16 cellular contexts compared by ENCODE assay signal in genomic region chr10:118332948-118333710, GRCh38. TPM values are rescaled to one million over a fixed set of nuclear protein-coding genes. Genes with fewer than 3 reads are reported as not detected.
DNase-seq lines count a peak whose midpoint lies in the region; ATAC-seq and TF ChIP-seq lines count a peak whose summit lies in the region.
"Had no signal": no experiment of that assay in that cellular context is flagged by ENCODE, and none has a peak within 500 bp of the region (broad histone marks: within the 10 kb centered on the region; RNA-seq: fewer than 3 reads in every experiment).

No MANE protein-coding gene starts in this region.

- H3K9ac ChIP-seq in PC-3 (ENCODE audit: low read length) (no peak overlapping the region), colonic mucosa (ENCODE audit: low read depth in 2 of 2, low read length in 2 of 2) (no peak overlapping the region)

- POLR2A ChIA-PET in PC-3 (lab: Charles Lee; ENCODE audit: unreplicated experiment) = no interaction called here

- no peaks in the 10 kb centered on the region for H3K4me1 Mint-ChIP-seq in Calu3 (ENCODE audit: low read depth, unreplicated experiment)

- H3K36me3 Mint-ChIP-seq in Calu3 (ENCODE audit: insufficient read depth, unreplicated experiment) = peaks cover 5% of the 10 kb centered on the region

- H3K36me3 ChIP-seq in PC-3 (ENCODE audit: low read depth, low read length) (peaks cover 37% of the 10 kb centered on the region), colonic mucosa (peaks cover 4% of the 10 kb centered on the region)

- no peaks in the 10 kb centered on the region for H3F3A ChIP-seq in PC-3 (ENCODE audit: low read length, unreplicated experiment)

- H4K20me1 ChIP-seq in PC-3 (ENCODE audit: low read length) = no peaks in the 10 kb centered on the region

- H3K27me3 ChIP-seq in PC-3 (ENCODE audit: low read length) = no peaks in the 10 kb centered on the region
- H3K27me3 ChIP-seq in colonic mucosa = no peaks in the 10 kb centered on the region
- H3K27me3 ChIP-seq: foreskin keratinocyte had no signal

- no peaks in the 10 kb centered on the region for H3K9me3 ChIP-seq in PC-3 (ENCODE audit: low read length)
- H3K9me3 ChIP-seq in colonic mucosa = no peaks in the 10 kb centered on the region

- no peak overlapping the region for H3K4me2 ChIP-seq in PC-3 (ENCODE audit: low read length)

- no peak overlapping the region for H3K27ac ChIP-seq in PC-3 (ENCODE audit: low read length)
- no peak overlapping the region for H3K27ac ChIP-seq in colonic mucosa
- H3K27ac ChIP-seq: C4-2B, foreskin keratinocyte had no signal

- H3K4me3 Mint-ChIP-seq in Calu3 (ENCODE audit: low read depth, unreplicated experiment) = no peak overlapping the region
- H3K4me3 Mint-ChIP-seq: stimulated activated memory B cell treated with anti-CD40 and anti-IgM and Interleukin-4, amounts not matched to agents 10 μg/mL and 1 μg/mL and 100 μg/mL, for 72 hours; T-helper 17 cell had no signal

- BruUV-seq in Calu3 (replicated peaks; lab: Mats Ljungman, UMichigan) (no TSS peak), PC-3 (replicated peaks; lab: Mats Ljungman, UMichigan) (no TSS peak)

- no peaks in the 10 kb centered on the region for H3K9me2 ChIP-seq in PC-3 (replicated peaks; ENCODE audit: low read length)

- H3K9me3 Mint-ChIP-seq in Calu3 (ENCODE audit: low read depth, unreplicated experiment) = no peaks in the 10 kb centered on the region
- H3K9me3 Mint-ChIP-seq: stimulated activated memory B cell treated with anti-CD40 and anti-IgM and Interleukin-4, amounts not matched to agents 10 μg/mL and 1 μg/mL and 100 μg/mL, for 72 hours had no signal

- CTCF ChIA-PET in Calu3 (lab: Charles Lee) = no interaction called here
- CTCF ChIA-PET in PC-3 (lab: Charles Lee) = no interaction called here

- H2AFZ ChIP-seq in PC-3 (ENCODE audit: low read length) = no peak overlapping the region

- DNase-seq in Calu3 = peak; percentile 18
- DNase-seq in LNCaP clone FGC (ENCODE audit: low read depth) = peak; percentile 67
- DNase-seq in PC-3 = peak; percentile 18
- peak; percentile 8 for DNase-seq in kidney glomerular epithelial cell (lab: John Stamatoyannopoulos, UW)
- DNase-seq in activated CD4-positive, CD25-positive, alpha-beta regulatory T cell (lab: John Stamatoyannopoulos, UW) = no peak
- DNase-seq in NCI-H187 treated with DMSO at 0.1 percent for 48 hours (lab: John Stamatoyannopoulos, UW) = no peak
- no peak for DNase-seq in LoVo (ENCODE audit: low spot score)
- no peak for DNase-seq in colonic mucosa
- DNase-seq: activated CD4-positive, alpha-beta T cell treated with anti-CD3 and anti-CD28 coated beads, Interleukin-2, amount 50 U/mL, for 48 hours; H7; KBM-7; left colon; T-helper 17 cell had no signal

- 0 out of 2 replicates have a peak, but pooled peaks cover 7% of the 10 kb centered on the region for H3K79me2 ChIP-seq in PC-3 (ENCODE audit: low read length)

- no peak overlapping the region for H3K27ac Mint-ChIP-seq in Calu3 (ENCODE audit: unreplicated experiment)
- H3K27ac Mint-ChIP-seq: stimulated activated memory B cell treated with anti-CD40 and anti-IgM and Interleukin-4, amounts not matched to agents 10 μg/mL and 1 μg/mL and 100 μg/mL, for 72 hours; T-helper 17 cell had no signal

- intact Hi-C loops in Calu3 (cut with micrococcal nuclease; ENCODE audit: unreplicated experiment) (no loop called here), PC-3 (cut with micrococcal nuclease) (no loop called here), colonic mucosa (cut with DNase I) (no loop called here)

- H3K4me3 ChIP-seq in LNCaP clone FGC (ENCODE audit: low read depth, low read length) (no peak overlapping the region), PC-3 (ENCODE audit: low read length) (no peak overlapping the region), colonic mucosa (no peak overlapping the region)

- no peaks in the 10 kb centered on the region for H3K27me3 Mint-ChIP-seq in Calu3 (ENCODE audit: unreplicated experiment)
- H3K27me3 Mint-ChIP-seq: stimulated activated memory B cell treated with anti-CD40 and anti-IgM and Interleukin-4, amounts not matched to agents 10 μg/mL and 1 μg/mL and 100 μg/mL, for 72 hours; T-helper 17 cell had no signal

- no peak for TF ChIP-seq CTCF in Calu3 (IDR thresholded peaks at IDR 0.05; ENCODE audit: unreplicated experiment)
- TF ChIP-seq CTCF in LNCaP clone FGC (IDR thresholded peaks at IDR 0.05; ENCODE audit: control insufficient read depth, extremely low read depth, insufficient read depth) = no peak
- no peak for TF ChIP-seq CTCF in PC-3 (conservative IDR thresholded peaks at IDR 0.05; ENCODE audit: low read depth, low read length)
- TF ChIP-seq CTCF in colonic mucosa (IDR thresholded peaks at IDR 0.05) = no peak

- no peak for ATAC-seq in PC-3
- ATAC-seq: stimulated activated memory B cell treated with anti-CD40 and anti-IgM and Interleukin-4, amounts not matched to agents 10 μg/mL and 1 μg/mL and 100 μg/mL, for 72 hours had no signal

- no peaks in the 10 kb centered on the region for H3K4me1 ChIP-seq in PC-3 (ENCODE audit: insufficient read depth, low read length)
- no peaks in the 10 kb centered on the region for H3K4me1 ChIP-seq in colonic mucosa

RNA-seq across cellular contexts. Expression of gene FAM204A, which starts 9.0 kb away (rescaled TPM):
- 34.0 and 40.6 TPM in 2 replicates for total RNA-seq in Calu3 (2022)
- total RNA-seq in PC-3 (2014; rRNA removed) = 27.3 and 34.2 TPM in 2 replicates
- 10 to 100 TPM; 40.1 to 53.4 TPM for total RNA-seq in colonic mucosa

Comparison
In these comparisons a context has a peak if more than half of its experiments do, and no peak if none do; other contexts are left out.
1. DNase-seq: peak in Calu3 (single experiment), LNCaP clone FGC (single experiment), PC-3 (single experiment) and kidney glomerular epithelial cell (single experiment); none in activated CD4-positive, CD25-positive, alpha-beta regulatory T cell (0 of 4), NCI-H187 treated with DMSO at 0.1 percent for 48 hours (single experiment), LoVo (single experiment) and colonic mucosa (single experiment).